8 cellular contexts compared by ENCODE assay signal in the genomic region with DNA sequence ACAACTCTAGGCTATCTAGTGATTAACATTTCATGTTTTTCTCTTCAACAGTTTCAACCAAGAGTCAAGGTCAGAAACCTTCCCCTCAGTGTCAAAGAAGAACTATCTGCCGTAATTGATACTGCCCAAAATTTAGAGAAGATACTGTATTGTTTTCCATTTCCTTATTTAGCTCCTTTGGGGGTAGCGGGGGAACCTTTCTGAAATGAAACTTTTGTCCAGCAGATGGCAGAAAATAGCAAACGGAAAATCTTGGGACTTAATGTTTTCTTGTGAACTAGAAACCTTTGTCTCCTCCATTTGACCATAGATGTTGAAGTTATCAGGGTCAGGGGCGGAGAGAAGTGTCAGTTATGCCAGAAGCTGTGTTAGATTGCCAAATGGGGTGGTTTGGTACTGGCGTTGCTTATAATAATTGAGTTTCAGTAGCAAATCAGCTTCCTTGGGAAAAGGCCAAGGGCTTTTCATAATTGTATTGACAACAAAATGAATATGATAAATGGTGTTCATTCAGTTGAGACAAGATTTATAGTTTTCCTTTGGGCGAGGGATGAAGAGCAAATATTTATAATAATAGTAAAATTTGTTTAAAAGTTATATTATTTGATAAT.
DNase-seq lines count a peak whose midpoint lies in the region; ATAC-seq and TF ChIP-seq lines count a peak whose summit lies in the region.

No MANE protein-coding gene starts in this region.

- ATAC-seq in HG03460 (IDR thresholded peaks at IDR 0.05; ENCODE audit: unreplicated experiment): no peak

- H3K27me3 Mint-ChIP-seq in activated CD4-positive, alpha-beta T cell treated with anti-CD3 and anti-CD28 coated beads, Interleukin-2, amount 10 ng/mL, durations not matched to agents 24 days and 14 days: peaks cover 16% of the 10 kb centered on the region
- H3K27me3 Mint-ChIP-seq in progenitor cell of endocrine pancreas: no peaks in the 10 kb centered on the region

- H3K4me1 Mint-ChIP-seq in activated CD4-positive, alpha-beta T cell treated with anti-CD3 and anti-CD28 coated beads, Interleukin-2, amount 10 ng/mL, durations not matched to agents 24 days and 14 days: no peaks in the 10 kb centered on the region
- H3K4me1 Mint-ChIP-seq in progenitor cell of endocrine pancreas (ENCODE audit: low read depth): peaks cover 6% of the 10 kb centered on the region

- intact Hi-C loops in activated CD4-positive, alpha-beta T cell treated with anti-CD3 and anti-CD28 coated beads, Interleukin-2, amount 10 ng/mL, durations not matched to agents 24 days and 14 days (cut with micrococcal nuclease): no loop called here
- intact Hi-C loops in posterior cingulate gyrus (cut with DNase I): loop anchor here (5.0 kb wide), 1 partner anchor 130 kb away; no protein-coding TSS in a partner anchor

- H3K27ac Mint-ChIP-seq in activated CD4-positive, alpha-beta T cell treated with anti-CD3 and anti-CD28 coated beads, Interleukin-2, amount 10 ng/mL, durations not matched to agents 24 days and 14 days: no peak overlapping the region
- no peak overlapping the region for H3K27ac Mint-ChIP-seq in progenitor cell of endocrine pancreas

- peak; percentile 69 for DNase-seq in activated CD4-positive, alpha-beta T cell treated with anti-CD3 and anti-CD28 coated beads, Interleukin-2, amount 10 ng/mL, durations not matched to agents 24 days and 14 days
- DNase-seq in activated CD4-positive, alpha-beta T cell treated with anti-CD3 and anti-CD28 coated beads, Interleukin-2, amount 50 U/mL, for 1 hour: no peak
- peak in 42 of 76 experiments; percentile 2 to 64 (median 19) for DNase-seq in HUDEP-2 (lab: John Stamatoyannopoulos, UW; ENCODE audit: unreplicated experiment in 76 of 76)
- peak; percentile 64 for DNase-seq in SK-N-DZ (ENCODE audit: low spot score)
- DNase-seq in fibroblast of gingiva (ENCODE audit: low read depth): peak; percentile 37
- DNase-seq in progenitor cell of endocrine pancreas (ENCODE audit: low spot score, unreplicated experiment): no peak
- no peak for DNase-seq in posterior cingulate gyrus

- H3K36me3 Mint-ChIP-seq in activated CD4-positive, alpha-beta T cell treated with anti-CD3 and anti-CD28 coated beads, Interleukin-2, amount 10 ng/mL, durations not matched to agents 24 days and 14 days (ENCODE audit: low read depth): no peaks in the 10 kb centered on the region
- no peaks in the 10 kb centered on the region for H3K36me3 Mint-ChIP-seq in progenitor cell of endocrine pancreas (ENCODE audit: insufficient read depth)

- TF ChIP-seq CTCF in progenitor cell of endocrine pancreas (IDR thresholded peaks at IDR 0.05; ENCODE audit: unreplicated experiment): peak; percentile 66

- H3K9me3 Mint-ChIP-seq in activated CD4-positive, alpha-beta T cell treated with anti-CD3 and anti-CD28 coated beads, Interleukin-2, amount 10 ng/mL, durations not matched to agents 24 days and 14 days: no peaks in the 10 kb centered on the region
- no peaks in the 10 kb centered on the region for H3K9me3 Mint-ChIP-seq in progenitor cell of endocrine pancreas (ENCODE audit: low read depth)

- no peak overlapping the region for H3K4me3 Mint-ChIP-seq in activated CD4-positive, alpha-beta T cell treated with anti-CD3 and anti-CD28 coated beads, Interleukin-2, amount 10 ng/mL, durations not matched to agents 24 days and 14 days
- no peak overlapping the region for H3K4me3 Mint-ChIP-seq in progenitor cell of endocrine pancreas (ENCODE audit: low read depth)

Comparison
In these comparisons a context has a peak if more than half of its experiments do, and no peak if none do; other contexts are left out.
1. DNase-seq: peak in activated CD4-positive, alpha-beta T cell treated with anti-CD3 and anti-CD28 coated beads, Interleukin-2, amount 10 ng/mL, durations not matched to agents 24 days and 14 days (single experiment), HUDEP-2 (42 of 76), SK-N-DZ (single experiment) and fibroblast of gingiva (single experiment); none in activated CD4-positive, alpha-beta T cell treated with anti-CD3 and anti-CD28 coated beads, Interleukin-2, amount 50 U/mL, for 1 hour (single experiment), progenitor cell of endocrine pancreas (single experiment) and posterior cingulate gyrus (0 of 10).